31 cellular contexts compared by ENCODE assay signal in genomic region chr6:32411943-32412342, GRCh38. TPM values are rescaled to one million over a fixed set of nuclear protein-coding genes. Genes with fewer than 3 reads are reported as not detected.
"Had no signal": no experiment of that assay in that cellular context is flagged by ENCODE, and none has a peak within 500 bp of the region (broad histone marks: within the 10 kb centered on the region; RNA-seq: fewer than 3 reads in every experiment).

No MANE protein-coding gene starts in this region.

- DNase-seq: effector memory CD4-positive, alpha-beta T cell; foreskin keratinocyte; heart left ventricle; hippocampal formation; kidney glomerular epithelial cell; left ventricle myocardium superior; lower lobe of right lung; naive B cell; right cardiac atrium; sigmoid colon; spleen; stimulated activated CD4-positive, alpha-beta T cell treated with anti-CD3 and anti-CD28 coated beads, Interleukin-4, amount 100 ng/mL, for 4 hours; stimulated activated naive B cell treated with anti-CD40 and anti-IgM and Interleukin-4, amounts not matched to agents 10 μg/mL and 1 μg/mL and 100 μg/mL, for 72 hours; upper lobe of right lung; uterus had no signal

- H2AFZ ChIP-seq: neural progenitor cell had no signal

- H3K27ac Mint-ChIP-seq: dendritic cell treated with granulocyte-macrophage colony-stimulating factor and Interleukin-4, amounts not matched to agents 40 ng/mL and 50 ng/mL, for 4 days; naive B cell; nephron; neural progenitor cell; stimulated activated naive CD8-positive, alpha-beta T cell treated with anti-CD3 and anti-CD28 coated beads, Interleukin-15, Interleukin-2, amounts not matched to agents 100 ng/mL and 50 ng/mL, for 24 hours had no signal

- ATAC-seq: foreskin keratinocyte; gastroesophageal sphincter; heart left ventricle; left ventricle myocardium superior; lower lobe of right lung; right cardiac atrium; stimulated activated naive B cell treated with anti-CD40 and anti-IgM and Interleukin-4, amounts not matched to agents 10 μg/mL and 1 μg/mL and 100 μg/mL, for 72 hours; upper lobe of right lung had no signal

- H3K36me3 ChIP-seq: esophagus muscularis mucosa, gastroesophageal sphincter, heart left ventricle, lower lobe of right lung, neural progenitor cell, prostate gland, sigmoid colon, spleen, thoracic aorta, tibial nerve, upper lobe of right lung, uterus had no signal

- H3K27ac ChIP-seq: esophagus muscularis mucosa, foreskin keratinocyte, gastroesophageal sphincter, heart left ventricle, lower lobe of right lung, neural progenitor cell, prostate gland, sigmoid colon, spleen, thoracic aorta, tibial nerve, upper lobe of right lung, uterus had no signal

- H3K4me1 ChIP-seq: foreskin keratinocyte, prostate gland, uterus had no signal

- H3K9me3 ChIP-seq: esophagus muscularis mucosa, gastroesophageal sphincter, heart left ventricle, lower lobe of right lung, prostate gland, sigmoid colon, spleen, thoracic aorta, tibial nerve, upper lobe of right lung, uterus had no signal

- H3K9me3 Mint-ChIP-seq: dendritic cell treated with granulocyte-macrophage colony-stimulating factor and Interleukin-4, amounts not matched to agents 40 ng/mL and 50 ng/mL, for 4 days; naive B cell; nephron; neural progenitor cell; stimulated activated naive B cell treated with anti-CD40 and anti-IgM and Interleukin-4, amounts not matched to agents 10 μg/mL and 1 μg/mL and 100 μg/mL, for 72 hours; stimulated activated naive CD8-positive, alpha-beta T cell treated with anti-CD3 and anti-CD28 coated beads, Interleukin-15, Interleukin-2, amounts not matched to agents 100 ng/mL and 50 ng/mL, for 24 hours had no signal

- H3K4me3 Mint-ChIP-seq: dendritic cell treated with granulocyte-macrophage colony-stimulating factor and Interleukin-4, amounts not matched to agents 40 ng/mL and 50 ng/mL, for 4 days; nephron; neural progenitor cell; stimulated activated naive B cell treated with anti-CD40 and anti-IgM and Interleukin-4, amounts not matched to agents 10 μg/mL and 1 μg/mL and 100 μg/mL, for 72 hours; stimulated activated naive CD8-positive, alpha-beta T cell treated with anti-CD3 and anti-CD28 coated beads, Interleukin-15, Interleukin-2, amounts not matched to agents 100 ng/mL and 50 ng/mL, for 24 hours had no signal

- H3K36me3 Mint-ChIP-seq: naive B cell; neural progenitor cell; stimulated activated naive B cell treated with anti-CD40 and anti-IgM and Interleukin-4, amounts not matched to agents 10 μg/mL and 1 μg/mL and 100 μg/mL, for 72 hours had no signal

- H3K9ac ChIP-seq: neural progenitor cell had no signal

- H3K4me2 ChIP-seq: neural progenitor cell had no signal

- H3K4me3 ChIP-seq: esophagus muscularis mucosa, gastroesophageal sphincter, heart left ventricle, lower lobe of right lung, neural progenitor cell, prostate gland, sigmoid colon, spleen, thoracic aorta, tibial nerve, upper lobe of right lung, uterus had no signal

RNA-seq across cellular contexts. Expression of gene BTNL2, which starts 5.0 kb away (rescaled TPM):
- total RNA-seq: endothelial cell of umbilical vein, esophagus muscularis mucosa, fibroblast of lung, foreskin keratinocyte, gastroesophageal sphincter, heart left ventricle, left ventricle myocardium superior, lower lobe of right lung, mononuclear cell, osteocyte, prostate gland, right cardiac atrium, sigmoid colon, skeletal muscle tissue, spleen, thoracic aorta, tibial nerve, upper lobe of right lung, uterus had no signal
- polyA plus RNA-seq: endothelial cell of umbilical vein, fibroblast of lung, foreskin keratinocyte, heart left ventricle, right cardiac atrium, sigmoid colon, spleen had no signal

RNA-seq across cellular contexts. Expression of gene HLA-DRA, which starts 27.7 kb away (rescaled TPM):
- total RNA-seq: endothelial cell of umbilical vein, epithelial cell of proximal tubule, foreskin keratinocyte, osteocyte had no signal
- polyA plus RNA-seq: endothelial cell of umbilical vein, foreskin keratinocyte had no signal

RNA-seq across cellular contexts. Expression of gene TSBP1, which starts 40.2 kb away (rescaled TPM):
- total RNA-seq: cerebellum, endothelial cell of umbilical vein, epithelial cell of proximal tubule, esophagus muscularis mucosa, fibroblast of lung, foreskin keratinocyte, gastroesophageal sphincter, heart left ventricle, left ventricle myocardium superior, lower lobe of right lung, mononuclear cell, osteocyte, right cardiac atrium, sigmoid colon, skeletal muscle tissue, spleen, thoracic aorta, tibial nerve, upper lobe of right lung, uterus had no signal
- polyA plus RNA-seq: endothelial cell of umbilical vein, fibroblast of lung, foreskin keratinocyte, heart left ventricle, right cardiac atrium, sigmoid colon, spleen had no signal
